ENCODE assay signal across 15 cellular contexts in the genomic region with DNA sequence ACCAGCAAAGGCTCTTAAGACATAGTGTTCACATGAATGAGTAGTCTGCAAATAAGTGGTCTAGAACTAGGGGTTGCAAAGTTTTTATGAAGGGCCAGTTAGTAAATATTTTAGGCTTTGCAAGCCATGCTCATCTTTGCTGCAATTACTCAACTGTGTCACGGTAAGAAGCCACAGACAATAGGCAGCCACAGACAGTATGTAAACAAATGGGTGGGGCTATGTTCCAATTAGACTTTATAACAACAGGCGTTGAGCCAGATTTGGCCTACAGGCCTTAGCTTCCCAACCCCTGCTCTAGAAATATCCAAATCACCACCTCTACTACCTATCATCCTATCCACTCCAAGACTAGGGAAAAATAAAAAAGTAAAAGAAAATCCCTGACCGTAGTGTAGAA. TPM values are rescaled to one million over a fixed set of nuclear protein-coding genes. Genes with fewer than 3 reads are reported as not detected.
DNase-seq lines count a peak whose midpoint lies in the region; ATAC-seq and TF ChIP-seq lines count a peak whose summit lies in the region.
"Had no signal": no experiment of that assay in that cellular context is flagged by ENCODE, and none has a peak within 500 bp of the region (broad histone marks: within the 10 kb centered on the region; RNA-seq: fewer than 3 reads in every experiment).

No MANE protein-coding gene starts in this region.

- no peaks in the 10 kb centered on the region for H4K20me1 ChIP-seq in PC-3 (ENCODE audit: low read length)

- H3F3A ChIP-seq in PC-3 (ENCODE audit: low read length, unreplicated experiment): no peaks in the 10 kb centered on the region

- H3K36me3 ChIP-seq in PC-3 (ENCODE audit: low read depth, low read length): no peaks in the 10 kb centered on the region

- peak; percentile 43 for ATAC-seq in GM21576 (IDR thresholded peaks at IDR 0.05; ENCODE audit: unreplicated experiment)
- peak; percentile 43 for ATAC-seq in PC-3
- ATAC-seq in left colon: peak; percentile 88

- H3K27me3 ChIP-seq in PC-3 (ENCODE audit: low read length): no peaks in the 10 kb centered on the region

- no peak for TF ChIP-seq CTCF in PC-3 (conservative IDR thresholded peaks at IDR 0.05; ENCODE audit: low read depth, low read length)

- in situ Hi-C loops in ACHN (cut with HindIII; ENCODE audit: low pct_ligation_motif_present, low pct_unique_long_range_greater_than_20kb, low sequenced_read_pairs): no loop called here

- H2AFZ ChIP-seq in PC-3 (ENCODE audit: low read length): no peak overlapping the region

- no peaks in the 10 kb centered on the region for H3K9me2 ChIP-seq in PC-3 (replicated peaks; ENCODE audit: low read length)

- POLR2A ChIA-PET in PC-3 (lab: Charles Lee; ENCODE audit: unreplicated experiment): no interaction called here

- peaks cover 34% of the 10 kb centered on the region for H3K79me2 ChIP-seq in PC-3 (ENCODE audit: low read length)

- CTCF ChIA-PET in PC-3 (lab: Charles Lee): no interaction called here

- H3K9me3 ChIP-seq in PC-3 (ENCODE audit: low read length): no peaks in the 10 kb centered on the region

- H3K9ac ChIP-seq in PC-3 (ENCODE audit: low read length): no peak overlapping the region

- BruUV-seq in PC-3 (replicated peaks; lab: Mats Ljungman, UMichigan): no TSS peak

- H3K4me1 ChIP-seq in PC-3 (ENCODE audit: insufficient read depth, low read length): peaks cover 5% of the 10 kb centered on the region; the same call in 1 of the 2 replicates

- no peak overlapping the region for H3K27ac ChIP-seq in PC-3 (ENCODE audit: low read length)
- H3K27ac ChIP-seq: skin epidermis had no signal

- intact Hi-C loops in PC-3 (cut with micrococcal nuclease): no loop called here
- intact Hi-C loops in left colon (cut with DNase I, micrococcal nuclease): no loop called here

- peak; percentile 6 for DNase-seq in DMS153 (lab: John Stamatoyannopoulos, UW)
- DNase-seq in DMS153 treated with DMSO at 0.1 percent for 48 hours (lab: John Stamatoyannopoulos, UW; ENCODE audit: unreplicated experiment): no peak
- DNase-seq in PC-3: peak; percentile 5
- no peak for DNase-seq in left colon
- no peak for DNase-seq in ACHN
- DNase-seq in middle frontal gyrus (ENCODE audit: extremely low spot score, low spot score): no peak
- DNase-seq in AG08396 (ENCODE audit: low spot score): no peak
- DNase-seq: activated CD4-positive, alpha-beta T cell treated with anti-CD3 and anti-CD28 coated beads for 1 hour; activated T-cell treated with anti-CD3 and anti-CD28 coated beads, Interleukin-2, amount 50 U/mL, for 1 hour; HCEC 1CT; Kasumi-1; NCI-H2107 had no signal

- H3K4me3 ChIP-seq in PC-3 (ENCODE audit: low read length): no peak overlapping the region
- H3K4me3 ChIP-seq: lung, skin epidermis had no signal

- no peak overlapping the region for H3K4me2 ChIP-seq in PC-3 (ENCODE audit: low read length)

RNA-seq across cellular contexts. Expression of gene IKZF5, which starts 9.2 kb away (rescaled TPM):
- total RNA-seq in PC-3 (2014; rRNA removed) (1.6 TPM in 2 replicates), left colon (10 to 100 TPM; 10.9 to 14.1 TPM)

RNA-seq across cellular contexts. Expression of gene ACADSB, which starts 9.5 kb away (rescaled TPM):
- total RNA-seq in PC-3 (2014; rRNA removed) (2.8 and 3.2 TPM in 2 replicates), left colon (10 to 100 TPM; 39.8 to 45.2 TPM)

RNA-seq across cellular contexts. Expression of gene PSTK, which starts 19.1 kb away (rescaled TPM):
- total RNA-seq in PC-3 (2014; rRNA removed) (2.3 and 2.6 TPM in 2 replicates), left colon (1 to 10 TPM; 2.0 to 3.2 TPM)

RNA-seq across cellular contexts. Expression of gene C10orf88, which starts 45.3 kb away (rescaled TPM):
- total RNA-seq in PC-3 (2014; rRNA removed) (4.5 and 6.2 TPM in 2 replicates), left colon (1 to 10 TPM; 6.0 to 7.1 TPM)

Comparison
In these comparisons a context has a peak if more than half of its experiments do, and no peak if none do; other contexts are left out.
1. DNase-seq: peak in DMS153 (single experiment) and PC-3 (single experiment); none in DMS153 treated with DMSO at 0.1 percent for 48 hours (single experiment), left colon (0 of 2), ACHN (single experiment), middle frontal gyrus (single experiment) and AG08396 (single experiment).
2. Peak in every context shown above with its lines, with median percentiles within 50 percentile points of each other: ATAC-seq.